In the genomic region with DNA sequence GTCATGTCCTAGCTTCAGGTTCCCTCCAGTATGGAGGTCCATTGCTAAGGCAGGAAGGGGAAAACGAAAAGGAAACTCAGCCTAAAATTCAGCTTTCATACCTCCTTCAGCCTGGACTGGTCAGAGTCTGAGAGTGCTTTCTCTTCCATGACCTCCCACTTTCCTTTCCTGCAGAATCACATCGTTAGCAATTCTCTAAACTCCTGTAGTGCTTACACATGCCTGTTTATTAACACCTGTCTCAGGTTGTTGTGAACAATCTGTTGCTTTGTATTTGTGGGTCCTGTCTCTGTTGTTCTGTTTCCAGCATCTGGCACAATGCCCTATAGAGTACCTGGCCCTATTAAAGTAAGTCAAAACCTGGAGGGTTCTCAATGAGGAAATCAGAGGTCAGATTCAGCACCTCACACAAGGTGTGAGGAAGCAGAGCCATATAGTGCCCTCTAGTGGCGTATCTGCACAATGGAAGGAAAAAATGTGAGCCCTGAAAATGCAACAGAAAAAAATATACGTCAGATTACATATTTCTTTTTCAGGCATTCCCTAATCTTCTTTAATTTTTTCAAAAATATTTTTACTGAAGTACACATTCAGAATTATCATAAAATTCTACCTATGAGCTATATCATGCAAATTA, we compare ENCODE assay signal across 8 cellular contexts. TPM values are rescaled to one million over a fixed set of nuclear protein-coding genes. Genes with fewer than 3 reads are reported as not detected.
DNase-seq lines count a peak whose midpoint lies in the region; ATAC-seq and TF ChIP-seq lines count a peak whose summit lies in the region.
"Not testable (repeated sequence)": the region's sequence is repeated elsewhere in the genome, so short reads cannot be mapped to it uniquely, and the experiment has no call there.

No MANE protein-coding gene starts in this region.

- not testable (repeated sequence) for H3K4ac ChIP-seq in mesendoderm (ENCODE audit: low read depth, low read length)

- H3K79me2 ChIP-seq in mesendoderm (ENCODE audit: control insufficient read depth, insufficient read depth, low read length): not testable (repeated sequence)

- in situ Hi-C loops in transverse colon (cut with MboI; ENCODE audit: low pct_ligation_motif_present in 1 of 4, low pct_unique_long_range_greater_than_20kb in 1 of 4, low sequenced_read_pairs in 3 of 4): not testable (repeated sequence)

- H3K56ac ChIP-seq in mesendoderm (ENCODE audit: low read length): not testable (repeated sequence)

- not testable (repeated sequence) for H3K4me3 ChIP-seq in epithelial cell of esophagus (ENCODE audit: low read length); mesendoderm (ENCODE audit: low read length); transverse colon

- not testable (repeated sequence) for H3K9me3 ChIP-seq in transverse colon

- DNase-seq in ELF-1 (ENCODE audit: low read depth, low spot score) (peak; percentile 10), NCI-H2171 treated with DMSO at 0.1 percent for 48 hours (lab: John Stamatoyannopoulos, UW) (peak; percentile 0), epithelial cell of esophagus (ENCODE audit: low read depth) (peak; percentile 49), mesendoderm (peak; percentile 40), transverse colon (peak; percentile 8)
- DNase-seq in activated CD4-positive, CD25-positive, alpha-beta regulatory T cell treated with anti-CD3 and anti-CD28 coated beads, Interleukin-2, amount 50 U/mL, for 16 hours (ENCODE audit: low read depth, low spot score): peak; percentile 15

- not testable (repeated sequence) for H3K79me1 ChIP-seq in mesendoderm (ENCODE audit: low read length)

- TF ChIP-seq CTCF in epithelial cell of esophagus (IDR thresholded peaks at IDR 0.05; ENCODE audit: insufficient read depth, low read depth, low read length, missing control alignments) (peak; percentile 75), transverse colon (IDR thresholded peaks at IDR 0.05) (peak in 4 of 5 experiments; percentile 32 to 65 (median 52))

- not testable (repeated sequence) for TF ChIP-seq EP300 in transverse colon (IDR thresholded peaks at IDR 0.05; ENCODE audit: low read depth)

- not testable (repeated sequence) for H2AK5ac ChIP-seq in mesendoderm (ENCODE audit: low read length)

- H3K27me3 ChIP-seq in mesendoderm (ENCODE audit: insufficient read depth, low read length, poor library complexity); transverse colon: not testable (repeated sequence)

- H2BK5ac ChIP-seq in mesendoderm (ENCODE audit: low read length): not testable (repeated sequence)

- not testable (repeated sequence) for H2BK15ac ChIP-seq in mesendoderm (replicated peaks; ENCODE audit: low read depth)

- H4K8ac ChIP-seq in mesendoderm (ENCODE audit: low read depth, low read length): not testable (repeated sequence)

- WGBS in mesendoderm (ENCODE audit: extremely low coverage, insufficient coverage, low lambda C conversion rate): no CpG with 5 or more reads among the region's 4 CpGs
- 27 to 41% methylated on average over 3 to 4 of the region's 4 CpGs for WGBS in transverse colon (ENCODE audit: low coverage in 1 of 2), 2 donors

- not testable (repeated sequence) for H2BK120ac ChIP-seq in mesendoderm (ENCODE audit: low read depth, low read length)

- intact Hi-C loops in transverse colon (cut with DNase I; ENCODE audit: low total_unique reads): not testable (repeated sequence)

- not testable (repeated sequence) for H3K36me3 ChIP-seq in mesendoderm (ENCODE audit: control insufficient read depth, insufficient read depth, low read length); transverse colon

- not testable (repeated sequence) for H3K18ac ChIP-seq in mesendoderm (ENCODE audit: low read length)

- H3K9ac ChIP-seq in mesendoderm (ENCODE audit: low read length): not testable (repeated sequence)

- H3K27ac ChIP-seq in mesendoderm (ENCODE audit: low read depth, low read length); transverse colon: not testable (repeated sequence)

- H4K5ac ChIP-seq in mesendoderm (ENCODE audit: low read length): not testable (repeated sequence)

- TF ChIP-seq POLR2A in transverse colon (IDR thresholded peaks at IDR 0.05): not testable (repeated sequence)

- H3K23ac ChIP-seq in mesendoderm (ENCODE audit: low read length): not testable (repeated sequence)

- ATAC-seq in GM21390 (IDR thresholded peaks at IDR 0.05; ENCODE audit: unreplicated experiment) (peak; percentile 78), HG03175 (IDR thresholded peaks at IDR 0.05; ENCODE audit: unreplicated experiment) (peak; percentile 79)

- not testable (repeated sequence) for H3K4me1 ChIP-seq in mesendoderm (ENCODE audit: control insufficient read depth, low read depth, low read length); transverse colon

- H3K4me2 ChIP-seq in mesendoderm (ENCODE audit: low read length): not testable (repeated sequence)

RNA-seq across cellular contexts. Expression of a gene that starts 2.3 kb away (rescaled TPM):
- polyA plus RNA-seq in mesendoderm (2013, experiment 1 of 2): not detected
- not detected for polyA plus RNA-seq in mesendoderm (2013, experiment 2 of 2)
- not detected for total RNA-seq in transverse colon
